In the genomic region with DNA sequence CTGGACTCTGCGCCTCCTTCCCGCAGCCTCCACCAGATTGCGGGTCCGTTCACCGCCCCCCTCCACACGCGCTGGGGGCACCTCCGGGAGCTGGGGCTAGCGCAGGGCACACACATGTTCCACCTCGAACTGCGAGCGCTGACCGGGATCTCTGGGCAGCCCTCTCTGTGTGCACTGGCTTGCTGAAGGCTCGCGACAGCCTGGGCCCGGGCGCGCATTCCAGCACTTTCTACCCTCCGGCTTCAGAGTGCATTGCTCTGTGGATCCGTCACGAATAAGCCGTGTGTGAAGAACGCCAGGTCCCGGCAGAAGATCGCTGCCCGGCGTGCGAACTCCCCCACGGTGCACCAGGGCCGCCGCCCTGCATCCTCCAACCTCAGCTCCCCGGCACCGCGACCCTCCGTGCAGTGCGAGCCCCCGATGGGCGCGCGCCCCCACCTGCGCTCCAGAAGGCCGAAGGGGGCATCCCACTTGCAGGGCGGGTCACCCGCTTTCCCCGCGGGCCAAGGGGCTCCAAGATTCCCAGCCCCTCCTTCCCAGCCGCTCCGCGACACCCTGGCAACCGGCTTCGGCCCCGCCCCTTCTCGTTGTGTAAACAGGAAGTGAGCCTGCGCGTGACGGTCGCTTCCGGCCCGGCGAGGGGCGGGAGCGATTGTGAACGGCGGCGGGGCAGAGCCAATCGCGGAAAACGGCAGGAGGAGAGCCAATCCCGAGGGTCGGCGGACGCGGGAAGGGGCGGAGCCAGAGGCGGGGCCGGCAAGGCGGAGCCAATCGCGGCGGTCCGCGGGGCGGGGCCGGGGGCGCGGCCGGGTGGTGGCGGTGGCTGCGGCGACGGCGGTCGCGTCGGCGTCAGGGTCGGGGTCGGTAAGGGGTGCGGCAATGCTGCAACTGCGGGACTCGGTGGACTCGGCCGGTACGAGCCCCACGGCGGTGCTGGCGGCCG, we compare ENCODE assay signal across 8 cellular contexts. TPM values are rescaled to one million over a fixed set of nuclear protein-coding genes. Genes with fewer than 3 reads are reported as not detected.
DNase-seq lines count a peak whose midpoint lies in the region; ATAC-seq, FAIRE-seq and TF ChIP-seq lines count a peak whose summit lies in the region.

Gene TPRG1L (plus strand): TSS at position 822 of the 943 bp plus-strand sequence. CDS start 58 bp downstream, at position 880.

- H3K4me1 Mint-ChIP-seq in natural killer cell treated with Interleukin-12 subunit alpha and Interleukin-12 subunit beta and Interleukin-15 and Interleukin-18, amount 100 ng/mL, for 72 hours (ENCODE audit: low read depth in 2 of 2), result peaks cover 33 to 34% of the 10 kb centered on the region in 2 donors

- peak; percentile 58; the same call in 1 of the 2 replicates for TF ChIP-seq POLR2A in H54 (IDR thresholded peaks at IDR 0.05; ENCODE audit: low read depth, low read length)
- TF ChIP-seq POLR2A in Raji (IDR thresholded peaks at IDR 0.05; ENCODE audit: insufficient read depth, low read depth, low read length), result peak; percentile 57

- H3K27me3 Mint-ChIP-seq in natural killer cell treated with Interleukin-12 subunit alpha and Interleukin-12 subunit beta and Interleukin-15 and Interleukin-18, amount 100 ng/mL, for 72 hours, result no peaks in the 10 kb centered on the region

- no peak for FAIRE-seq in H54 (lab: Jason Lieb, UNC)

- H3K36me3 Mint-ChIP-seq in natural killer cell treated with Interleukin-12 subunit alpha and Interleukin-12 subunit beta and Interleukin-15 and Interleukin-18, amount 100 ng/mL, for 72 hours, result no peaks in the 10 kb centered on the region

- peak; percentile 98 for ATAC-seq in natural killer cell treated with Interleukin-12 subunit alpha and Interleukin-12 subunit beta and Interleukin-15 and Interleukin-18, amount 100 ng/mL, for 72 hours

- DNase-seq in EL (peak; percentile 95), H54 (ENCODE audit: insufficient read length, low spot score) (peak; percentile 94), LoVo (ENCODE audit: low spot score) (peak; percentile 97), fibroblast of mammary gland (ENCODE audit: low read depth) (peak; percentile 87)
- DNase-seq in activated T-helper 9 cell treated with anti-CD3 and anti-CD28 coated beads, Interleukin-2, amount 50 U/mL, for 16 hours (ENCODE audit: low read depth), result peak; percentile 99
- peak; percentile 97 for DNase-seq in natural killer cell treated with Interleukin-12 subunit alpha and Interleukin-12 subunit beta and Interleukin-15 and Interleukin-18, amount 100 ng/mL, for 72 hours (ENCODE audit: low spot score)
- peak; percentile 97 for DNase-seq in stimulated activated naive CD4-positive, alpha-beta T cell treated with Interleukin-2 at 50 U/mL for 16 hours (lab: John Stamatoyannopoulos, UW)

- TF ChIP-seq CTCF in fibroblast of mammary gland (conservative IDR thresholded peaks at IDR 0.05; ENCODE audit: control insufficient read depth, insufficient read depth, low read depth, low read length), result no peak

- peak within 1 kb of the TSS; percentile 83 for H3K4me3 ChIP-seq in fibroblast of mammary gland (ENCODE audit: control insufficient read depth, low read depth, low read length)

- H3K4me3 Mint-ChIP-seq in natural killer cell treated with Interleukin-12 subunit alpha and Interleukin-12 subunit beta and Interleukin-15 and Interleukin-18, amount 100 ng/mL, for 72 hours, result peak within 1 kb of the TSS; percentile 93

- H3K9me3 Mint-ChIP-seq in natural killer cell treated with Interleukin-12 subunit alpha and Interleukin-12 subunit beta and Interleukin-15 and Interleukin-18, amount 100 ng/mL, for 72 hours, result no peaks in the 10 kb centered on the region

- peak within 1 kb of the TSS; percentile 70 to 78 for H3K27ac Mint-ChIP-seq in natural killer cell treated with Interleukin-12 subunit alpha and Interleukin-12 subunit beta and Interleukin-15 and Interleukin-18, amount 100 ng/mL, for 72 hours

RNA-seq across cellular contexts. Expression of gene TPRG1L, which starts in this region (rescaled TPM):
- total RNA-seq in natural killer cell treated with Interleukin-12 subunit alpha and Interleukin-12 subunit beta and Interleukin-15 and Interleukin-18, amount 100 ng/mL, for 72 hours, result 10 to 100 TPM; 11.9 to 18.4 TPM

Comparison
In these comparisons a context has a peak if more than half of its experiments do, and no peak if none do; other contexts are left out.
1. Peak in every context shown above with its lines: DNase-seq, ATAC-seq and H3K4me3 ChIP-seq.